Comparison of ENCODE assay signal across 14 cellular contexts in the genomic region with DNA sequence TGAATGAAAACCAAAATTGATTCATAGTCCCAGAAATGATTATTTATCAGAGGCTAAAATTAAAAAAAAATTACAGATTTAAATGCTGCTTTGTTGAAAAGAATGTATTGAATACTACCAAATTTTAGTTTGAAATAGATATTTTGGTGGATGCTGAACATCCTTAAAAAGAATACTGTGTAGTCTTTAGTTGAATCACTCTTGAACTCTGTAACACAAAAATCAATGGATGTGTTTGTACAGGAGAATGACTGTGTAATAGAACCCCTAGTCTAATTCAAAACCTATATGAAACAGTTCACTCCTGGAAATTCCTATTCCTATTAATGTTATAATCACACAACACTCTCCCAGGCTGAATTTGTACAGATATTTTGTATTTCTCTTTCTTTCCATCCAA. TPM values are rescaled to one million over a fixed set of nuclear protein-coding genes. Genes with fewer than 3 reads are reported as not detected.
DNase-seq lines count a peak whose midpoint lies in the region; ATAC-seq and TF ChIP-seq lines count a peak whose summit lies in the region.
"Had no signal": no experiment of that assay in that cellular context is flagged by ENCODE, and none has a peak within 500 bp of the region (broad histone marks: within the 10 kb centered on the region; RNA-seq: fewer than 3 reads in every experiment).

No MANE protein-coding gene starts in this region.

- H3K36me3 ChIP-seq in A673 (ENCODE audit: insufficient read depth, low read length, poor library complexity, severe bottlenecking) (no peaks in the 10 kb centered on the region), body of pancreas (replicated peaks in 1 of 2; ENCODE audit: insufficient read depth in 1 of 2, low read depth in 2 of 2) (no peaks in the 10 kb centered on the region), muscle layer of duodenum (ENCODE audit: control insufficient read depth in 1 of 2, insufficient read depth in 2 of 2, low read length in 2 of 2) (no peaks in the 10 kb centered on the region)
- H3K36me3 ChIP-seq: SJCRH30 had no signal

- H3K4me1 ChIP-seq in A673 (ENCODE audit: insufficient read depth, low read length, poor library complexity, severe bottlenecking) (peaks cover 36% of the 10 kb centered on the region), body of pancreas (peaks cover 57% of the 10 kb centered on the region), muscle layer of duodenum (ENCODE audit: control insufficient read depth in 1 of 2, insufficient read depth in 2 of 2, low read length in 2 of 2) (no peaks in the 10 kb centered on the region)

- CTCF ChIA-PET in A673 (lab: Charles Lee): no interaction called here
- CTCF ChIA-PET in activated naive CD4-positive, alpha-beta T cell treated with anti-CD3 and anti-CD28 coated beads for 36 hours (lab: Charles Lee): no interaction called here

- no peak overlapping the region for H3K4me3 ChIP-seq in A673 (ENCODE audit: low read depth, low read length, poor library complexity, severe bottlenecking)
- no peak overlapping the region for H3K4me3 ChIP-seq in body of pancreas
- no peak overlapping the region for H3K4me3 ChIP-seq in muscle layer of duodenum (ENCODE audit: low read depth in 1 of 2, low read length in 2 of 2)
- H3K4me3 ChIP-seq: GM12878, SJCRH30 had no signal

- POLR2A ChIA-PET in A673 (lab: Charles Lee; ENCODE audit: low non-redundant PET): no interaction called here

- no peak for DNase-seq in A673 (ENCODE audit: low spot score)
- DNase-seq in NCI-H1092 treated with DMSO at 0.1 percent for 48 hours (lab: John Stamatoyannopoulos, UW): peak; percentile 69
- DNase-seq in body of pancreas: no peak
- no peak for DNase-seq in ACHN
- no peak for DNase-seq in activated naive CD4-positive, alpha-beta T cell treated with anti-CD3 and anti-CD28 coated beads for 36 hours
- no peak for DNase-seq in retina
- DNase-seq: DMS79, SJCRH30, SW 1271 had no signal

- TF ChIP-seq CTCF in A673 (conservative IDR thresholded peaks at IDR 0.05; ENCODE audit: low read depth, low read length): no peak
- TF ChIP-seq CTCF in body of pancreas (IDR thresholded peaks at IDR 0.05): no peak

- intact Hi-C loops in A673 (cut with micrococcal nuclease; ENCODE audit: unreplicated experiment): no loop called here
- intact Hi-C loops in body of pancreas (cut with DNase I): no loop called here
- intact Hi-C loops in activated naive CD4-positive, alpha-beta T cell treated with anti-CD3 and anti-CD28 coated beads for 36 hours (cut with micrococcal nuclease): no loop called here

- no peak for ATAC-seq in body of pancreas
- ATAC-seq: GM12878 had no signal

- peak overlapping the region; percentile 87 for H3K27ac ChIP-seq in A673 (ENCODE audit: low read depth, low read length, poor library complexity, severe bottlenecking)
- H3K27ac ChIP-seq in body of pancreas: peak overlapping the region in 3 of 4 donors; percentile 21 to 74 (median 61)
- peak overlapping the region; percentile 3 for H3K27ac ChIP-seq in muscle layer of duodenum (ENCODE audit: low read length)
- H3K27ac ChIP-seq: KMS-11, SJCRH30 had no signal

- no peaks in the 10 kb centered on the region for H3K36me3 Mint-ChIP-seq in activated naive CD4-positive, alpha-beta T cell treated with anti-CD3 and anti-CD28 coated beads for 36 hours (ENCODE audit: low read depth)

- no peaks in the 10 kb centered on the region for H3K9me3 ChIP-seq in A673 (ENCODE audit: low read depth, low read length, poor library complexity, severe bottlenecking)
- H3K9me3 ChIP-seq in body of pancreas: no peaks in the 10 kb centered on the region
- H3K9me3 ChIP-seq in muscle layer of duodenum (ENCODE audit: control insufficient read depth in 1 of 2, low read length in 2 of 2): no peaks in the 10 kb centered on the region
- H3K9me3 ChIP-seq: SJCRH30 had no signal

- no peaks in the 10 kb centered on the region for H3K27me3 Mint-ChIP-seq in activated naive CD4-positive, alpha-beta T cell treated with anti-CD3 and anti-CD28 coated beads for 36 hours (ENCODE audit: low read depth)

- no TSS peak for BruUV-seq in A673 (replicated peaks; lab: Mats Ljungman, UMichigan)

- no peak for TF ChIP-seq POLR2A in body of pancreas (IDR thresholded peaks at IDR 0.05)

- in situ Hi-C loops in ACHN (cut with HindIII; ENCODE audit: low pct_ligation_motif_present, low pct_unique_long_range_greater_than_20kb, low sequenced_read_pairs): no loop called here

- no peaks in the 10 kb centered on the region for H3K9me3 Mint-ChIP-seq in activated naive CD4-positive, alpha-beta T cell treated with anti-CD3 and anti-CD28 coated beads for 36 hours

- H3K27me3 ChIP-seq in A673 (replicated peaks; ENCODE audit: insufficient read depth, low read depth, low read length, poor library complexity): no peaks in the 10 kb centered on the region
- no peaks in the 10 kb centered on the region for H3K27me3 ChIP-seq in body of pancreas
- no peaks in the 10 kb centered on the region for H3K27me3 ChIP-seq in muscle layer of duodenum (ENCODE audit: low read depth, low read length)
- H3K27me3 ChIP-seq: SJCRH30 had no signal

- H3K27ac Mint-ChIP-seq in activated naive CD4-positive, alpha-beta T cell treated with anti-CD3 and anti-CD28 coated beads for 36 hours: no peak overlapping the region

- no peaks in the 10 kb centered on the region for H3K4me1 Mint-ChIP-seq in activated naive CD4-positive, alpha-beta T cell treated with anti-CD3 and anti-CD28 coated beads for 36 hours (ENCODE audit: low read depth)

- no peak overlapping the region for H3K4me3 Mint-ChIP-seq in activated naive CD4-positive, alpha-beta T cell treated with anti-CD3 and anti-CD28 coated beads for 36 hours

RNA-seq across cellular contexts. Expression of gene TSPAN8, which starts 1.5 kb away (rescaled TPM):
- total RNA-seq in A673 (2021): 74.7 and 79.4 TPM in 2 replicates
- 10 to 100 TPM; 22.1 to 44.1 TPM for total RNA-seq in body of pancreas
- total RNA-seq in activated naive CD4-positive, alpha-beta T cell treated with anti-CD3 and anti-CD28 coated beads for 36 hours: not detected
- total RNA-seq: G401, RPMI7951 had no signal

Comparison
In these comparisons a context has a peak if more than half of its experiments do, and no peak if none do; other contexts are left out.
1. H3K27ac ChIP-seq: peak in every context shown above with its lines; median percentile 87 in A673; 61 in body of pancreas; 3 in muscle layer of duodenum.
2. RNA of gene TSPAN8, which starts 1.5 kb away (total RNA-seq): 74.7 to 79.4 TPM in A673 and 22.1 to 44.1 TPM in body of pancreas; not detected in activated naive CD4-positive, alpha-beta T cell treated with anti-CD3 and anti-CD28 coated beads for 36 hours; every median in the first group is over 10 times any median in the second.